Comparison of ENCODE assay signal across 9 cellular contexts in the genomic region with DNA sequence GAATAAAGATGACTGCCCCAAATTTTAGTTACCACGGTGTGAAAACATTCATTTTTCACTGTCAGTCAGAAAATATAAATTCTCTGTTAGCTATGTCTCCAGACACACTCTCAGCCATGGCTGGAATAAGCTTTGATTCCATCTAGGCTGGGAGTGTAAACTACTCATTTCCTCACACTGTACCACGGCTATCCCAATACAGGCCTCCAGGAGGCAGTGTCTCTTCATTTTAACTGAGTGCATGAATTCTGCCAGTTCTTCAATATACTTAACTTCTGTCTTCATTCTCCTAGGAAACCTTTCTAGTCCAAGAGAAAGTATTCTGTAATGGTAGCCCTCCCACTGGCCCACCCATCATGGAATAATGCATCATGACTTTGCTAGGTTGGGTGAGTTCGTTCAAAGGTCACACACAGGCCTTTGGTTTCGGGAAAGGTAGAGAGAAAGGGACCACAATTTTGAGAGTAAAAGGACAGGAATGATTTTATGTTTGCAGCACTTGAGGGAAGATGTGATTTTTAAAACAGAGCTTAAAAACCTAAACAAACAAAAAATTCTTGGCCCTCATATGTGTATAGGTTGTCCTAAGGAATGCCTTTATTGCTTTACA.
A peak's percentile ranks its signal among the peaks of the same experiment; 100 is the strongest.
DNase-seq lines count a peak whose midpoint lies in the region; ATAC-seq and TF ChIP-seq lines count a peak whose summit lies in the region.
"Had no signal": no experiment of that assay in that cellular context is flagged by ENCODE, and none has a peak within 500 bp of the region (broad histone marks: within the 10 kb centered on the region; RNA-seq: fewer than 3 reads in every experiment).

No MANE protein-coding gene starts in this region.

- no peaks in the 10 kb centered on the region for H3K9me3 Mint-ChIP-seq in HFFc6

- H3K27me3 ChIP-seq in MG63 (no peaks in the 10 kb centered on the region), foreskin keratinocyte (no peaks in the 10 kb centered on the region)

- H3K36me3 Mint-ChIP-seq in HFFc6 (ENCODE audit: low read depth), result no peaks in the 10 kb centered on the region
- H3K36me3 Mint-ChIP-seq: T-cell had no signal

- no peaks in the 10 kb centered on the region for H3K36me3 ChIP-seq in MG63

- peak; percentile 78 for DNase-seq in AG08395 (ENCODE audit: low spot score)
- DNase-seq in GM12864 (ENCODE audit: low read depth), result peak; percentile 18
- peak; percentile 48 for DNase-seq in HFFc6
- peak; percentile 4 for DNase-seq in MG63
- peak in 1 of 2 donors; percentile 7 for DNase-seq in foreskin keratinocyte
- DNase-seq in omental fat pad (ENCODE audit: low spot score), result peak; percentile 69
- DNase-seq in DMS153 (lab: John Stamatoyannopoulos, UW), result no peak

- H3K27ac Mint-ChIP-seq in HFFc6, result no peak overlapping the region
- H3K27ac Mint-ChIP-seq: T-cell had no signal

- ATAC-seq in foreskin keratinocyte, result peak; percentile 78
- ATAC-seq in omental fat pad (ENCODE audit: low FRiP score), result peak; percentile 71
- ATAC-seq: T-cell had no signal

- TF ChIP-seq CTCF in GM12864 (IDR thresholded peaks at IDR 0.05; ENCODE audit: low read depth, low read length, missing control alignments) (peak; percentile 79), HFFc6 (IDR thresholded peaks at IDR 0.05) (peak; percentile 91), WI38 (IDR thresholded peaks at IDR 0.05; ENCODE audit: low read depth, low read length) (peak; percentile 54; the same call in 1 of the 2 replicates), foreskin keratinocyte (conservative IDR thresholded peaks at IDR 0.05) (peak; percentile 71), omental fat pad (IDR thresholded peaks at IDR 0.05) (peak in 1 of 3 donors; percentile 34)

- no peak overlapping the region for H3K4me3 Mint-ChIP-seq in HFFc6
- H3K4me3 Mint-ChIP-seq: T-cell had no signal

- H3K9me3 ChIP-seq in MG63, result no peaks in the 10 kb centered on the region

- H3K27ac ChIP-seq in foreskin keratinocyte, result no peak overlapping the region

- no peaks in the 10 kb centered on the region for H3K4me1 Mint-ChIP-seq in HFFc6 (ENCODE audit: low read depth)
- H3K4me1 Mint-ChIP-seq: T-cell had no signal

- no peak overlapping the region for H3K4me3 ChIP-seq in GM12864 (ENCODE audit: low read depth, low read length)
- no peak overlapping the region for H3K4me3 ChIP-seq in MG63
- no peak overlapping the region for H3K4me3 ChIP-seq in WI38 (ENCODE audit: low read depth, low read length)

- H3K27me3 Mint-ChIP-seq in HFFc6 (ENCODE audit: insufficient read depth), result no peaks in the 10 kb centered on the region; the same call in 1 of the 2 replicates

- no peaks in the 10 kb centered on the region for H3K4me1 ChIP-seq in foreskin keratinocyte
